In genomic region chr1:232877361-232877991, GRCh38 we compare ENCODE assay signal across 1 cellular context.
TF ChIP-seq lines count a peak whose summit lies in the region.

No MANE protein-coding gene starts in this region.

TF ChIP-seq in K562, 482 proteins besides CTCF, POLR2A, EP300 and RAD21 (continued from another document):
- TF ChIP-seq TFE3 (CRISPR knock-in tag; IDR thresholded peaks at IDR 0.05) (peak; percentile 37), BHLHE40 (IDR thresholded peaks at IDR 0.05; ENCODE audit: low read length) (0 out of 2 replicates have a peak, but pooled peaks have one; percentile 17), HNRNPUL1 (IDR thresholded peaks at IDR 0.05; ENCODE audit: low read length) (no peak), HOMEZ (CRISPR knock-in tag; IDR thresholded peaks at IDR 0.05) (no peak), ZNF699 (CRISPR knock-in tag; IDR thresholded peaks at IDR 0.05; ENCODE audit: insufficient replicate concordance) (no peak), ZSCAN32 (CRISPR knock-in tag; IDR thresholded peaks at IDR 0.05) (no peak), SMAD1 (IDR thresholded peaks at IDR 0.05; ENCODE audit: low read depth, low read length, partially characterized antibody) (no peak)
